22 cellular contexts compared by ENCODE assay signal in the genomic region with DNA sequence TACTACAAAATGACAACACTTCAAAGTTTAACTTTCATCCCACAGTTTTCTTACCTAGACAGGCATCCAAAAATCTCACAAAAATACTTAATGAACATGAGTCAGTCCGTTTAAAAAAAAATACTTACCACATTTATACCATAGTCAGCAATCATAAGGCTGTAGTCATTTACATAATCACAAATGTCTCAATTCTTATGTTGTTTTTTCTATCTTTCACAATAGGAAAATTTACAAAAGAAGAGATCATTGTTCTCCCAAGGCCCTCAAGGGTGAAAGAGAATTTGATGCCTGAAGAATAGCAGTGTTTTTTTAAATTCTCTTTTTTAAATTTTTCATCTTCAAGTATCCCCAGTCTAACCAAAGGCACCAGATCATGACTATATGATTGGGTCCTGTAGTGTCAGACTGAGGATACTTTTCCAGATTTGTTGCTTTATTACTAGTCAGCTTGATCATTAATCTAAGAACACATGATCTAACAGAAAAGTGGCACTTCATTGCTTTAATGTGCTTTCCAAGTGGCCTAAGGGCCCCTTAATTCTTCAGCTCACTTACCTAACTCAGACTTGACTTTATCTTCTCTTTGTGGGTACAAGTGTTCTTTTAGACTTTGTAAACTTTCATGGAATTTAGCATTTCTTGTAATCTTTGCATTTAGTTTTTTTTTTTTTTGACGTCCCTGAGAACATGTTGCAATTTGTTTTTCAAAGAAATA. TPM values are rescaled to one million over a fixed set of nuclear protein-coding genes. Genes with fewer than 3 reads are reported as not detected.
DNase-seq lines count a peak whose midpoint lies in the region; FAIRE-seq lines count a peak whose summit lies in the region.
"Had no signal": no experiment of that assay in that cellular context is flagged by ENCODE, and none has a peak within 500 bp of the region (broad histone marks: within the 10 kb centered on the region; RNA-seq: fewer than 3 reads in every experiment).

No MANE protein-coding gene starts in this region.

- CTCF ChIA-PET in activated CD4-positive, alpha-beta memory T cell treated with anti-CD3 and anti-CD28 coated beads for 36 hours (lab: Charles Lee) = interaction anchor here (0.6 to 1.2 kb wide), 2 partner anchors 13 to 711 kb away, joined by 3 to 4 read pairs; no protein-coding TSS in a partner anchor

- H3K36me3 ChIP-seq in HUES48 (ENCODE audit: control insufficient read depth, insufficient read depth, low read length) (no peaks in the 10 kb centered on the region), subcutaneous abdominal adipose tissue (ENCODE audit: control insufficient read depth in 5 of 5, insufficient read depth in 5 of 5, low read length in 5 of 5) (no peaks in the 10 kb centered on the region)

- H3K4me3 Mint-ChIP-seq in activated CD4-positive, alpha-beta memory T cell treated with anti-CD3 and anti-CD28 coated beads for 36 hours = no peak overlapping the region
- H3K4me3 Mint-ChIP-seq: HFFc6 had no signal

- H3K27me3 ChIP-seq in HUES48 (ENCODE audit: control insufficient read depth, insufficient read depth, low read length) (no peaks in the 10 kb centered on the region), subcutaneous abdominal adipose tissue (ENCODE audit: control insufficient read depth in 5 of 5, insufficient read depth in 4 of 5, low read length in 5 of 5) (no peaks in the 10 kb centered on the region)

- no peaks in the 10 kb centered on the region for H3K9me3 ChIP-seq in HUES48 (ENCODE audit: control insufficient read depth, insufficient read depth, low read length)
- H3K9me3 ChIP-seq in subcutaneous abdominal adipose tissue (ENCODE audit: control insufficient read depth in 5 of 5, low read length in 5 of 5) = no peaks in the 10 kb centered on the region

- POLR2A ChIA-PET in activated CD4-positive, alpha-beta memory T cell treated with anti-CD3 and anti-CD28 coated beads for 36 hours (lab: Charles Lee) = no interaction called here

- H3K36me3 Mint-ChIP-seq in activated CD4-positive, alpha-beta memory T cell treated with anti-CD3 and anti-CD28 coated beads for 36 hours = no peaks in the 10 kb centered on the region

- H3K9me3 Mint-ChIP-seq in activated CD4-positive, alpha-beta memory T cell treated with anti-CD3 and anti-CD28 coated beads for 36 hours = no peaks in the 10 kb centered on the region
- H3K9me3 Mint-ChIP-seq: HFFc6 had no signal

- H3K9ac ChIP-seq in HUES48 (ENCODE audit: low read depth, low read length) (no peak overlapping the region), subcutaneous abdominal adipose tissue (ENCODE audit: low read length in 5 of 5) (peak overlapping the region in 3 of 5 donors; percentile 39 to 76 (median 41))
- H3K9ac ChIP-seq: KMS-11 had no signal

- no peaks in the 10 kb centered on the region for H3K4me1 Mint-ChIP-seq in activated CD4-positive, alpha-beta memory T cell treated with anti-CD3 and anti-CD28 coated beads for 36 hours (ENCODE audit: low read depth)

- peak; percentile 45 for FAIRE-seq in colon (lab: Jason Lieb, UNC)
- FAIRE-seq: D721Med, GM12892, GM18507, H54 had no signal

- no peak overlapping the region for H3K27ac Mint-ChIP-seq in activated CD4-positive, alpha-beta memory T cell treated with anti-CD3 and anti-CD28 coated beads for 36 hours
- H3K27ac Mint-ChIP-seq: HFFc6 had no signal

- H3K27ac ChIP-seq in HUES48 (ENCODE audit: low read depth, low read length) = peak overlapping the region; percentile 9
- H3K27ac ChIP-seq in subcutaneous abdominal adipose tissue (ENCODE audit: low read depth, low read length) = peak overlapping the region; percentile 87
- H3K27ac ChIP-seq: C4-2B, KMS-11 had no signal

- H3K4me1 ChIP-seq in HUES48 (ENCODE audit: control insufficient read depth, insufficient read depth, low read length) (peaks cover 16% of the 10 kb centered on the region), subcutaneous abdominal adipose tissue (ENCODE audit: control insufficient read depth in 5 of 5, insufficient read depth in 5 of 5, low read length in 5 of 5) (peaks cover 0 to 30% (median 13%) of the 10 kb centered on the region in 5 donors)

- H3K27me3 Mint-ChIP-seq in activated CD4-positive, alpha-beta memory T cell treated with anti-CD3 and anti-CD28 coated beads for 36 hours = no peaks in the 10 kb centered on the region

- H3K4me3 ChIP-seq in HUES48 (ENCODE audit: low read depth, low read length) = no peak overlapping the region; the same call in 1 of the 2 replicates
- H3K4me3 ChIP-seq in subcutaneous abdominal adipose tissue (ENCODE audit: low read depth in 1 of 5, low read length in 5 of 5) = no peak overlapping the region

- intact Hi-C loops in activated CD4-positive, alpha-beta memory T cell treated with anti-CD3 and anti-CD28 coated beads for 36 hours (cut with micrococcal nuclease) = no loop called here

- DNase-seq in DMS 273 treated with DMSO at 0.1 percent for 48 hours (lab: John Stamatoyannopoulos, UW) = no peak
- no peak for DNase-seq in activated CD4-positive, alpha-beta memory T cell treated with anti-CD3 and anti-CD28 coated beads for 36 hours
- DNase-seq: AML-193, DMS79, HFFc6, NCI-H1417, NCI-H187, NCI-H2107, NCI-H226, NCI-H526, PC-3, RPMI8226, SHP77 treated with DMSO at 0.1 percent for 48 hours had no signal

RNA-seq across cellular contexts. Expression of gene SCYGR5, which starts 4.7 kb away (rescaled TPM):
- total RNA-seq in activated CD4-positive, alpha-beta memory T cell treated with anti-CD3 and anti-CD28 coated beads for 36 hours = not detected
- total RNA-seq: HFFc6, PC-3 had no signal

RNA-seq across cellular contexts. Expression of gene SLC19A3, which starts 46.5 kb away (rescaled TPM):
- total RNA-seq in activated CD4-positive, alpha-beta memory T cell treated with anti-CD3 and anti-CD28 coated beads for 36 hours = not detected

RNA-seq across cellular contexts. Expression of gene SCYGR6, which starts 53.2 kb away (rescaled TPM):
- total RNA-seq in activated CD4-positive, alpha-beta memory T cell treated with anti-CD3 and anti-CD28 coated beads for 36 hours = not detected
- total RNA-seq: HFFc6, PC-3 had no signal

RNA-seq across cellular contexts. Expression of gene SCYGR4, which starts 54.0 kb away (rescaled TPM):
- total RNA-seq in activated CD4-positive, alpha-beta memory T cell treated with anti-CD3 and anti-CD28 coated beads for 36 hours = not detected
- total RNA-seq: HFFc6, PC-3 had no signal

RNA-seq across cellular contexts. Expression of gene SCYGR3, which starts 56.7 kb away (rescaled TPM):
- total RNA-seq in activated CD4-positive, alpha-beta memory T cell treated with anti-CD3 and anti-CD28 coated beads for 36 hours = not detected
- total RNA-seq: HFFc6, PC-3 had no signal
